8 cellular contexts compared by ENCODE assay signal in genomic region chr2:3518496-3519254, GRCh38. TPM values are rescaled to one million over a fixed set of nuclear protein-coding genes. Genes with fewer than 3 reads are reported as not detected.
A peak's percentile ranks its signal among the peaks of the same experiment; 100 is the strongest.
DNase-seq lines count a peak whose midpoint lies in the region; ATAC-seq and TF ChIP-seq lines count a peak whose summit lies in the region.

No MANE protein-coding gene starts in this region.

- peak overlapping the region; percentile 95 for H2AFZ ChIP-seq in PC-9

- no peaks in the 10 kb centered on the region for H3K27me3 ChIP-seq in PC-9 (ENCODE audit: insufficient read depth, low read depth)
- no peaks in the 10 kb centered on the region for H3K27me3 ChIP-seq in esophagus squamous epithelium

- DNase-seq in DMS53 (lab: John Stamatoyannopoulos, UW) = peak; percentile 93
- peak; percentile 97 for DNase-seq in KBM-7
- peak; percentile 87 to 99 for DNase-seq in PC-9
- DNase-seq in activated T-cell treated with anti-CD3 and anti-CD28 coated beads, Interleukin-2, amount 50 U/mL, for 48 hours = peak; percentile 94 to 98
- DNase-seq in esophagus squamous epithelium (lab: John Stamatoyannopoulos, UW) = peak; percentile 73
- DNase-seq in myocyte (ENCODE audit: low read depth) = peak; percentile 97
- peak; percentile 96 to 100 for DNase-seq in stimulated activated CD8-positive, alpha-beta memory T cell treated with anti-CD3 and anti-CD28 coated beads, Interleukin-7, amount 100 ng/mL, for 4 hours (ENCODE audit: low read depth in 2 of 2)

- TF ChIP-seq CTCF in PC-9 (conservative IDR thresholded peaks at IDR 0.05) (no peak), esophagus squamous epithelium (IDR thresholded peaks at IDR 0.05) (peak in 2 of 6 experiments; percentile 4 to 35)

- intact Hi-C loops in PC-9 (cut with micrococcal nuclease; ENCODE audit: unreplicated experiment) (loop anchor here (1.0 to 5.0 kb wide), 3 partner anchors 18 to 136 kb away; partner anchors contain the start of gene RNASEH1), esophagus squamous epithelium (cut with DNase I) (no loop called here)

- peak in 2 of 4 donors; percentile 31 to 32 for TF ChIP-seq POLR2A in esophagus squamous epithelium (IDR thresholded peaks at IDR 0.05)

- WGBS in esophagus squamous epithelium, 2 donors = 0% methylated on average over 9 of the region's 67 CpGs; no CpG with 5 or more reads in 1 of the 2 donors

- H3K9me3 ChIP-seq in PC-9 (ENCODE audit: insufficient read depth, low read depth) = no peaks in the 10 kb centered on the region
- H3K9me3 ChIP-seq in esophagus squamous epithelium = no peaks in the 10 kb centered on the region

- in situ Hi-C loops in KBM-7 (cut with MboI; ENCODE audit: low pct_unique_long_range_greater_than_20kb, low sequenced_read_pairs) = no loop called here

- H3K4me2 ChIP-seq in PC-9 = peak overlapping the region; percentile 83

- POLR2A ChIA-PET in PC-9 (lab: Charles Lee; ENCODE audit: unreplicated experiment) = no interaction called here

- H4K20me1 ChIP-seq in PC-9 (ENCODE audit: insufficient read depth) = no peaks in the 10 kb centered on the region

- H3K4me1 ChIP-seq in PC-9 (replicated peaks; ENCODE audit: insufficient read depth) = peaks cover 20% of the 10 kb centered on the region
- H3K4me1 ChIP-seq in esophagus squamous epithelium = peaks cover 0 to 44% (median 11%) of the 10 kb centered on the region in 3 donors

- ATAC-seq in GM21723 (IDR thresholded peaks at IDR 0.05; ENCODE audit: unreplicated experiment) = peak; percentile 82

- H3K36me3 ChIP-seq in PC-9 (ENCODE audit: low read depth) = peaks cover 9% of the 10 kb centered on the region; the same call in 1 of the 2 replicates
- peaks cover 0 to 13% (median 0%) of the 10 kb centered on the region in 3 donors for H3K36me3 ChIP-seq in esophagus squamous epithelium

- BruUV-seq in PC-9 (replicated peaks; lab: Mats Ljungman, UMichigan) = no TSS peak

- H3K4me3 ChIP-seq in PC-9 (peak overlapping the region; percentile 95), esophagus squamous epithelium (peak overlapping the region; percentile 75 to 94 (median 88))

- CTCF ChIA-PET in PC-9 (lab: Charles Lee) = no interaction called here

- H3K27ac ChIP-seq in PC-9 = peak overlapping the region; percentile 85
- peak overlapping the region; percentile 91 to 100 (median 97) for H3K27ac ChIP-seq in esophagus squamous epithelium

- H3F3A ChIP-seq in PC-9 (ENCODE audit: insufficient read depth, low read depth) = peaks cover 7% of the 10 kb centered on the region; the same call in 1 of the 2 replicates

- no peaks in the 10 kb centered on the region for H3K9me2 ChIP-seq in PC-9 (ENCODE audit: insufficient read depth)

- H3K79me2 ChIP-seq in PC-9 (ENCODE audit: low read depth) = peaks cover 38% of the 10 kb centered on the region

RNA-seq across cellular contexts. Expression of gene ADI1, which starts 0.7 kb away (rescaled TPM):
- total RNA-seq in PC-9 (2021) (54.5 and 72.2 TPM in 2 replicates), esophagus squamous epithelium (10 to 100 TPM; 33.3 to 73.6 (median 54.9) TPM), myocyte (39.9 and 44.4 TPM in 2 replicates)
- polyA plus RNA-seq in myocyte (2012) = 34.3 TPM

RNA-seq across cellular contexts. Expression of gene RNASEH1, which starts 39.5 kb away (rescaled TPM):
- total RNA-seq in PC-9 (2021) (28.4 and 31.0 TPM in 2 replicates), esophagus squamous epithelium (10 to 100 TPM; 12.1 to 21.2 (median 19.0) TPM), myocyte (30.6 and 32.9 TPM in 2 replicates)
- polyA plus RNA-seq in myocyte (2012) = 28.9 TPM

RNA-seq across cellular contexts. Expression of gene RPS7, which starts 56.4 kb away (rescaled TPM):
- total RNA-seq in PC-9 (2021) = 1,333 and 1,707 TPM in 2 replicates
- 1,000 to 10,000 TPM; 1,342 to 4,027 (median 3,705) TPM for total RNA-seq in esophagus squamous epithelium
- 1,520 and 2,124 TPM in 2 replicates for total RNA-seq in myocyte
- 777 TPM for polyA plus RNA-seq in myocyte (2012)

Comparison
In these comparisons a context has a peak if more than half of its experiments do, and no peak if none do; other contexts are left out.
1. Peak in every context shown above with its lines: DNase-seq, ATAC-seq, H3K4me3 ChIP-seq and H3K27ac ChIP-seq.